9 cellular contexts compared by ENCODE assay signal in the genomic region with DNA sequence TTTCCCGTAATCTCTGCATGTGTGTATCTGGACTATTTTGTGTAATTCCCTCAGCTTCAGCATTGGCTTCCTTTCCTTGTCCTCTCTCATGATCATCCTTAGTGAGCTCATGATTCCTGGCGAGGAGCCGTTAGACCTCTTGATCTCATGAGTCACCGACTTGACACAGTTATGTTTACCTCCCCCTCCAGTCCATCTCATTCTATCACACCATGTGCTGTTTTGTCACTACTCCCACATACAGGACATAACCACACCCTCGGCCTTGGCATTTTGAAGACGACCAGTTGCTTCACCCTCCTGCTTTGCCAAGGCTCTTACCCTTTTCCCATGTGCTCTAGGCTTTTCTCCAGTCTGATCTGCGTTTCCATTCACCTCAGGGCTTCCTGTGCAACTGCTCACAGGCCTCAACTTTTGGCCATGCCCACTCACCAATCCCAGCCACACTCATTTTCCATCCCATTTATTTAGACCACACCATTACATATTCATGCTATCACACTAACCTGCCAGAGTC. TPM values are rescaled to one million over a fixed set of nuclear protein-coding genes. Genes with fewer than 3 reads are reported as not detected.
DNase-seq lines count a peak whose midpoint lies in the region; ATAC-seq and TF ChIP-seq lines count a peak whose summit lies in the region.
"Had no signal": no experiment of that assay in that cellular context is flagged by ENCODE, and none has a peak within 500 bp of the region (broad histone marks: within the 10 kb centered on the region; RNA-seq: fewer than 3 reads in every experiment).

No MANE protein-coding gene starts in this region.

- H2AFZ ChIP-seq in hepatocyte: no peak overlapping the region

- 76% methylated on average over 7 of the region's 7 CpGs for WGBS in hepatocyte (ENCODE audit: low lambda C conversion rate, missing lambda C conversion rate)
- WGBS in testis, 2 donors: 30 to 36% methylated on average over 7 of the region's 7 CpGs

- no peak overlapping the region for H3K4me2 ChIP-seq in hepatocyte

- H3K9me2 ChIP-seq in hepatocyte (replicated peaks; ENCODE audit: insufficient read depth): no peaks in the 10 kb centered on the region

- no peaks in the 10 kb centered on the region for H3K4me1 ChIP-seq in hepatocyte (ENCODE audit: insufficient read depth)
- H3K4me1 ChIP-seq in testis: peaks cover 3% of the 10 kb centered on the region

- no peak for ATAC-seq in GM19463 (IDR thresholded peaks at IDR 0.05; ENCODE audit: unreplicated experiment)

- H4K20me1 ChIP-seq in hepatocyte (ENCODE audit: insufficient read depth, poor library complexity, severe bottlenecking): no peaks in the 10 kb centered on the region

- intact Hi-C loops in testis (cut with DNase I; ENCODE audit: low total_unique reads): no loop called here

- H3K27ac ChIP-seq in hepatocyte (peak overlapping the region; percentile 23), testis (peak overlapping the region; percentile 18 to 50), caudate nucleus (ENCODE audit: low read depth, low read length) (no peak overlapping the region)

- H3K4me3 ChIP-seq in hepatocyte: no peak overlapping the region
- no peak overlapping the region for H3K4me3 ChIP-seq in testis

- DNase-seq in HT1080 (ENCODE audit: low read depth) (peak; percentile 100), amniotic epithelial cell (ENCODE audit: low read depth) (peak; percentile 100), hepatocyte (ENCODE audit: low spot score) (peak; percentile 71), testis (peak; percentile 93), GM20000 (ENCODE audit: low spot score) (no peak), NCI-H526 treated with DMSO at 0.1 percent for 48 hours (lab: John Stamatoyannopoulos, UW) (no peak), caudate nucleus (lab: John Stamatoyannopoulos, UW) (no peak)
- DNase-seq: activated T-cell treated with anti-CD3 and anti-CD28 coated beads, Interleukin-2, amount 50 U/mL, for 72 hours had no signal

- H3K79me2 ChIP-seq in hepatocyte: no peaks in the 10 kb centered on the region

- H3K27me3 ChIP-seq in hepatocyte (no peaks in the 10 kb centered on the region), testis (no peaks in the 10 kb centered on the region)

- H3K36me3 ChIP-seq in hepatocyte (replicated peaks; ENCODE audit: insufficient read depth, low read depth) (no peaks in the 10 kb centered on the region), testis (ENCODE audit: low read depth, missing control alignments) (no peaks in the 10 kb centered on the region)

- TF ChIP-seq POLR2A in testis (IDR thresholded peaks at IDR 0.05): no peak

- H3K9me3 ChIP-seq in hepatocyte (ENCODE audit: low read depth): no peaks in the 10 kb centered on the region
- H3K9me3 ChIP-seq in testis: peaks cover 2% of the 10 kb centered on the region

- TF ChIP-seq CTCF in hepatocyte (IDR thresholded peaks at IDR 0.05; ENCODE audit: poor library complexity) (no peak), testis (IDR thresholded peaks at IDR 0.05) (no peak), GM20000 (IDR thresholded peaks at IDR 0.05; ENCODE audit: extremely low read depth, missing control alignments) (no peak)

RNA-seq across cellular contexts. Expression of gene CP, which starts 41.5 kb away (rescaled TPM):
- not detected in 2 replicates for total RNA-seq in HT1080 (2014; rRNA removed; shearing (Covaris generic))
- polyA plus RNA-seq in HT1080 (2015; cell fraction: cytosol; rRNA removed): 0.10 TPM in 1 of 2 replicates, not detected in the other
- 0.10 TPM in 1 of 2 replicates, not detected in the other for polyA plus RNA-seq in HT1080 (2015; cell fraction: nucleus; rRNA removed)
- total RNA-seq in hepatocyte: 22.3 and 26.4 TPM in 2 replicates
- polyA plus RNA-seq in hepatocyte: 6.5 and 12.5 TPM in 2 replicates
- 10 to 100 TPM; 10.3 to 13.8 TPM for total RNA-seq in testis
- 6.1 TPM for polyA plus RNA-seq in testis (ENCODE audit: insufficient read depth, low read depth, low replicate concordance)
- total RNA-seq: activated T-cell treated with anti-CD3 and anti-CD28 coated beads, Interleukin-2, amount 50 U/mL, for 72 hours had no signal

RNA-seq across cellular contexts. Expression of gene HPS3, which starts 50.7 kb away (rescaled TPM):
- total RNA-seq in HT1080 (2014; rRNA removed; shearing (Covaris generic)): 26.0 and 26.7 TPM in 2 replicates
- 26.6 and 31.5 TPM in 2 replicates for polyA plus RNA-seq in HT1080 (2015; cell fraction: cytosol; rRNA removed)
- polyA plus RNA-seq in HT1080 (2015; cell fraction: nucleus; rRNA removed): 30.8 and 33.3 TPM in 2 replicates
- total RNA-seq in hepatocyte (17.6 and 24.2 TPM in 2 replicates), testis (10 to 100 TPM; 25.8 to 27.8 TPM)
- polyA plus RNA-seq in hepatocyte (14.1 and 14.2 TPM in 2 replicates), testis (ENCODE audit: insufficient read depth, low read depth, low replicate concordance) (14.6 TPM)

Comparison
In these comparisons a context has a peak if more than half of its experiments do, and no peak if none do; other contexts are left out.
1. DNase-seq: peak in HT1080 (single experiment), amniotic epithelial cell (single experiment), hepatocyte (single experiment) and testis (single experiment); none in GM20000 (single experiment), NCI-H526 treated with DMSO at 0.1 percent for 48 hours (single experiment) and caudate nucleus (0 of 61).
2. RNA of gene CP, which starts 41.5 kb away (total RNA-seq): 22.3 to 26.4 TPM in hepatocyte and 10.3 to 13.8 TPM in testis; not detected in HT1080; every median in the first group is over 10 times any median in the second.